16 cellular contexts compared by ENCODE assay signal in genomic region chr2:159971365-159972122, GRCh38.
DNase-seq lines count a peak whose midpoint lies in the region; ATAC-seq and TF ChIP-seq lines count a peak whose summit lies in the region.
"Had no signal": no experiment of that assay in that cellular context is flagged by ENCODE, and none has a peak within 500 bp of the region (broad histone marks: within the 10 kb centered on the region; RNA-seq: fewer than 3 reads in every experiment).

No MANE protein-coding gene starts in this region.

- no peak overlapping the region for H3K27ac Mint-ChIP-seq in H9
- H3K27ac Mint-ChIP-seq: activated B cell treated with CpG ODN at 0.5 μM for 24 hours, neural progenitor cell had no signal

- H3K36me3 Mint-ChIP-seq in H9 (ENCODE audit: insufficient read depth in 1 of 3, low read depth in 3 of 3): no peaks in the 10 kb centered on the region; a peak in 1 of 7 replicates
- H3K36me3 Mint-ChIP-seq: neural progenitor cell had no signal

- H3K36me3 ChIP-seq in ovary: no peaks in the 10 kb centered on the region
- H3K36me3 ChIP-seq: neural progenitor cell had no signal

- H4K5ac ChIP-seq in H9 (ENCODE audit: insufficient read length, low read depth, low read length): no peak overlapping the region

- H3K9me3 Mint-ChIP-seq in H9: no peaks in the 10 kb centered on the region
- H3K9me3 Mint-ChIP-seq: activated B cell treated with CpG ODN at 0.5 μM for 24 hours, neural progenitor cell had no signal

- no peak overlapping the region for H2BK120ac ChIP-seq in H9 (ENCODE audit: low read depth, low read length, poor library complexity, severe bottlenecking)

- no peak overlapping the region for H2BK12ac ChIP-seq in H9 (ENCODE audit: insufficient read length, low read depth, low read length)

- DNase-seq in G401 (ENCODE audit: low spot score) (peak; percentile 29), Kasumi-1 (lab: John Stamatoyannopoulos, UW) (peak; percentile 60 to 73), NCI-H2227 treated with DMSO at 0.1 percent for 48 hours (lab: John Stamatoyannopoulos, UW) (peak; percentile 93), astrocyte of the hippocampus (ENCODE audit: low read depth, low spot score) (peak; percentile 11), H9 (no peak), occipital lobe (lab: John Stamatoyannopoulos, UW) (no peak), ovary (no peak)
- DNase-seq: activated B cell treated with CpG ODN at 0.5 μM for 24 hours; activated effector memory CD4-positive, alpha-beta T cell treated with Interleukin-2 at 50 U/mL for 16 hours; amniotic stem cell; mesendoderm; NCI-H226 had no signal

- no peak overlapping the region for H4K8ac ChIP-seq in H9 (replicated peaks; ENCODE audit: insufficient read length, low read depth, low read length)

- no peaks in the 10 kb centered on the region for H4K20me1 ChIP-seq in H9 (ENCODE audit: control insufficient read depth, insufficient read depth, insufficient read length)

- no peak overlapping the region for H3K4me3 ChIP-seq in ovary
- H3K4me3 ChIP-seq: neural progenitor cell had no signal

- H3K9ac ChIP-seq in H9 (ENCODE audit: extremely low read depth, insufficient read length, low read length): no peak overlapping the region
- H3K9ac ChIP-seq: neural progenitor cell had no signal

- no peak overlapping the region for H2BK5ac ChIP-seq in H9 (ENCODE audit: insufficient read length, low read length)

- H3T11ph ChIP-seq in H9 (ENCODE audit: low read length): no peak overlapping the region

- peaks cover 2% of the 10 kb centered on the region in 2 experiments; a peak in 1 of 4 replicates for H3K4me1 Mint-ChIP-seq in H9

- H3K4me2 ChIP-seq in H9 (ENCODE audit: insufficient read depth, insufficient read length, low read length): no peak overlapping the region
- H3K4me2 ChIP-seq: neural progenitor cell had no signal

- in situ Hi-C loops in G401 (cut with HindIII; ENCODE audit: low sequenced_read_pairs): no loop called here

- no CpG with 5 or more reads among the region's 7 CpGs for whole genome bisulfite sequencing in H9 (ENCODE audit: extremely low coverage, insufficient read length, low lambda C conversion rate)
- 85 to 91% (median 87%) methylated on average over 7 of the region's 7 CpGs for WGBS in ovary, 3 donors

- intact Hi-C loops in ovary (cut with DNase I): no loop called here

- no peaks in the 10 kb centered on the region for H3K23me2 ChIP-seq in H9 (ENCODE audit: insufficient read length, low read depth, low read length, poor library complexity, severe bottlenecking)

- H3K27ac ChIP-seq in H9 (ENCODE audit: insufficient read length, low read depth, low read length): no peak overlapping the region
- no peak overlapping the region for H3K27ac ChIP-seq in ovary
- H3K27ac ChIP-seq: epithelial cell of prostate, neural progenitor cell had no signal

- H2AK5ac ChIP-seq in H9 (ENCODE audit: insufficient read length, low read length): no peak overlapping the region

- no peak for ATAC-seq in HG03460 (IDR thresholded peaks at IDR 0.05; ENCODE audit: unreplicated experiment)
- ATAC-seq: Panc1 had no signal

- no peak overlapping the region for H2BK20ac ChIP-seq in H9 (ENCODE audit: low read depth, low read length, poor library complexity, severe bottlenecking)

- H3K56ac ChIP-seq in H9 (ENCODE audit: insufficient read length, low read depth, low read length): no peak overlapping the region

- TF ChIP-seq POLR2A in ovary (IDR thresholded peaks at IDR 0.05): no peak

- no peak overlapping the region for H2AFZ ChIP-seq in H9 (ENCODE audit: low read length)
- H2AFZ ChIP-seq: neural progenitor cell had no signal

- no peaks in the 10 kb centered on the region for H3K9me3 ChIP-seq in H9 (ENCODE audit: control insufficient read depth, low read depth, low read length)
- no peaks in the 10 kb centered on the region for H3K9me3 ChIP-seq in ovary

- H2BK15ac ChIP-seq in H9 (ENCODE audit: low read depth, low read length): no peak overlapping the region

- no peak for TF ChIP-seq EP300 in ovary (IDR thresholded peaks at IDR 0.05)

- H3K23ac ChIP-seq in H9 (ENCODE audit: insufficient read length, low read depth, low read length): no peak overlapping the region

- no peaks in the 10 kb centered on the region for H3K79me1 ChIP-seq in H9 (ENCODE audit: insufficient read depth, low read depth, low read length, poor library complexity, severe bottlenecking)

- TF ChIP-seq CTCF in H9 (conservative IDR thresholded peaks at IDR 0.05) (no peak), ovary (IDR thresholded peaks at IDR 0.05) (no peak)

- H3K4me3 Mint-ChIP-seq in H9: no peak overlapping the region
- H3K4me3 Mint-ChIP-seq: activated B cell treated with CpG ODN at 0.5 μM for 24 hours, neural progenitor cell had no signal

- H3K4ac ChIP-seq in H9 (ENCODE audit: low read depth, low read length): no peak overlapping the region

- H3K4me1 ChIP-seq in H9 (ENCODE audit: insufficient read depth, low read length) (no peaks in the 10 kb centered on the region), ovary (ENCODE audit: insufficient read depth) (no peaks in the 10 kb centered on the region)

- no peaks in the 10 kb centered on the region for H3K27me3 Mint-ChIP-seq in H9 (ENCODE audit: low read depth)
- H3K27me3 Mint-ChIP-seq: activated B cell treated with CpG ODN at 0.5 μM for 24 hours had no signal

- no peak overlapping the region for H4K91ac ChIP-seq in H9 (ENCODE audit: insufficient read length, low read depth, low read length)

- no peak overlapping the region for H3K18ac ChIP-seq in H9 (ENCODE audit: insufficient read length, low read depth, low read length)

- no peak overlapping the region for H3K14ac ChIP-seq in H9 (ENCODE audit: insufficient read depth, low read length)

- no peaks in the 10 kb centered on the region for H3K79me2 ChIP-seq in H9 (ENCODE audit: insufficient read depth, low read length)

- no peaks in the 10 kb centered on the region for H3K27me3 ChIP-seq in H9 (ENCODE audit: insufficient read depth, low read length)
- H3K27me3 ChIP-seq in ovary: no peaks in the 10 kb centered on the region
- H3K27me3 ChIP-seq: neural progenitor cell had no signal

Comparison
In these comparisons a context has a peak if more than half of its experiments do, and no peak if none do; other contexts are left out.
1. DNase-seq: peak in G401 (single experiment), Kasumi-1 (2 of 2), NCI-H2227 treated with DMSO at 0.1 percent for 48 hours (single experiment) and astrocyte of the hippocampus (single experiment); none in H9 (single experiment), occipital lobe (single experiment) and ovary (0 of 5).